Comparison of ENCODE assay signal across 16 cellular contexts in genomic region chr3:167749728-167750127, GRCh38. TPM values are rescaled to one million over a fixed set of nuclear protein-coding genes. Genes with fewer than 3 reads are reported as not detected.
DNase-seq lines count a peak whose midpoint lies in the region; ATAC-seq lines count a peak whose summit lies in the region.
"Had no signal": no experiment of that assay in that cellular context is flagged by ENCODE, and none has a peak within 500 bp of the region (broad histone marks: within the 10 kb centered on the region; RNA-seq: fewer than 3 reads in every experiment).

No MANE protein-coding gene starts in this region.

- peak overlapping the region; percentile 39 for H3K27ac Mint-ChIP-seq in activated naive CD8-positive, alpha-beta T cell treated with anti-CD3 and anti-CD28 coated beads for 36 hours
- H3K27ac Mint-ChIP-seq in activated naive CD8-positive, alpha-beta T cell treated with anti-CD3 and anti-CD28 coated beads, Interleukin-2, amount 50 U/mL, for 24 hours: no peak overlapping the region
- H3K27ac Mint-ChIP-seq in IgD-negative memory B cell: peak overlapping the region in 2 of 3 donors; percentile 65 to 71
- peak overlapping the region; percentile 18 to 37 for H3K27ac Mint-ChIP-seq in T-cell
- H3K27ac Mint-ChIP-seq in naive B cell: peak overlapping the region; percentile 84 to 98 (median 96)

- no peaks in the 10 kb centered on the region for H3K9me3 Mint-ChIP-seq in activated naive CD8-positive, alpha-beta T cell treated with anti-CD3 and anti-CD28 coated beads for 36 hours
- no peaks in the 10 kb centered on the region for H3K9me3 Mint-ChIP-seq in activated naive CD8-positive, alpha-beta T cell treated with anti-CD3 and anti-CD28 coated beads, Interleukin-2, amount 50 U/mL, for 24 hours
- no peaks in the 10 kb centered on the region for H3K9me3 Mint-ChIP-seq in IgD-negative memory B cell
- no peaks in the 10 kb centered on the region for H3K9me3 Mint-ChIP-seq in T-cell
- H3K9me3 Mint-ChIP-seq in naive B cell: peaks cover 0 to 6% (median 3%) of the 10 kb centered on the region in 7 donors

- no peaks in the 10 kb centered on the region for H3K27me3 Mint-ChIP-seq in activated naive CD8-positive, alpha-beta T cell treated with anti-CD3 and anti-CD28 coated beads for 36 hours
- H3K27me3 Mint-ChIP-seq in activated naive CD8-positive, alpha-beta T cell treated with anti-CD3 and anti-CD28 coated beads, Interleukin-2, amount 50 U/mL, for 24 hours: no peaks in the 10 kb centered on the region
- H3K27me3 Mint-ChIP-seq in IgD-negative memory B cell: no peaks in the 10 kb centered on the region
- no peaks in the 10 kb centered on the region for H3K27me3 Mint-ChIP-seq in T-cell
- H3K27me3 Mint-ChIP-seq in naive B cell: no peaks in the 10 kb centered on the region

- peaks cover 15% of the 10 kb centered on the region for H3K4me1 Mint-ChIP-seq in activated naive CD8-positive, alpha-beta T cell treated with anti-CD3 and anti-CD28 coated beads for 36 hours
- peaks cover 12% of the 10 kb centered on the region for H3K4me1 Mint-ChIP-seq in activated naive CD8-positive, alpha-beta T cell treated with anti-CD3 and anti-CD28 coated beads, Interleukin-2, amount 50 U/mL, for 24 hours
- H3K4me1 Mint-ChIP-seq in IgD-negative memory B cell (peaks cover 35 to 72% (median 64%) of the 10 kb centered on the region in 3 donors), T-cell (peaks cover 13 to 23% (median 16%) of the 10 kb centered on the region in 3 donors), naive B cell (peaks cover 58 to 84% (median 69%) of the 10 kb centered on the region in 3 donors)

- CTCF ChIA-PET in T-cell (lab: Charles Lee): no interaction called here

- no peak overlapping the region for H3K4me3 Mint-ChIP-seq in activated naive CD8-positive, alpha-beta T cell treated with anti-CD3 and anti-CD28 coated beads for 36 hours
- no peak overlapping the region for H3K4me3 Mint-ChIP-seq in activated naive CD8-positive, alpha-beta T cell treated with anti-CD3 and anti-CD28 coated beads, Interleukin-2, amount 50 U/mL, for 24 hours
- H3K4me3 Mint-ChIP-seq in IgD-negative memory B cell (peak overlapping the region in 1 of 4 donors; percentile 76), T-cell (no peak overlapping the region), naive B cell (peak overlapping the region in 5 of 8 donors; percentile 59 to 91 (median 77))

- ATAC-seq in activated naive CD8-positive, alpha-beta T cell treated with anti-CD3 and anti-CD28 coated beads, Interleukin-2, amount 50 U/mL, for 24 hours: no peak
- ATAC-seq in T-cell (replicated peaks in 1 of 4) (no peak), naive B cell (ENCODE audit: low read depth in 2 of 2) (no peak), HG03342 (IDR thresholded peaks at IDR 0.05; ENCODE audit: unreplicated experiment) (no peak)
- ATAC-seq in activated CD4-positive, CD25-positive, alpha-beta regulatory T cell treated with anti-CD3 and anti-CD28 coated beads, Interleukin-2, amount 50 U/mL, for 24 hours: no peak
- ATAC-seq: Right ventricle myocardium inferior had no signal

- in situ Hi-C loops in ACHN (cut with HindIII; ENCODE audit: low pct_ligation_motif_present, low pct_unique_long_range_greater_than_20kb, low sequenced_read_pairs): no loop called here

- POLR2A ChIA-PET in T-cell (lab: Charles Lee): interaction anchor here (0.6 to 1.1 kb wide), 2 partner anchors 16 to 56 kb away, joined by 3 read pairs; no protein-coding TSS in a partner anchor

- no peaks in the 10 kb centered on the region for H3K36me3 Mint-ChIP-seq in activated naive CD8-positive, alpha-beta T cell treated with anti-CD3 and anti-CD28 coated beads for 36 hours
- H3K36me3 Mint-ChIP-seq in activated naive CD8-positive, alpha-beta T cell treated with anti-CD3 and anti-CD28 coated beads, Interleukin-2, amount 50 U/mL, for 24 hours (ENCODE audit: low read depth): no peaks in the 10 kb centered on the region
- H3K36me3 Mint-ChIP-seq in IgD-negative memory B cell: peaks cover 4% of the 10 kb centered on the region
- H3K36me3 Mint-ChIP-seq in T-cell: no peaks in the 10 kb centered on the region
- H3K36me3 Mint-ChIP-seq in naive B cell: no peaks in the 10 kb centered on the region

- no peak for DNase-seq in activated naive CD8-positive, alpha-beta T cell treated with anti-CD3 and anti-CD28 coated beads for 36 hours
- DNase-seq in activated naive CD8-positive, alpha-beta T cell treated with anti-CD3 and anti-CD28 coated beads, Interleukin-2, amount 50 U/mL, for 24 hours: no peak
- no peak for DNase-seq in T-cell
- DNase-seq in naive B cell: no peak
- no peak for DNase-seq in ACHN
- DNase-seq: GF-D8, H7, IMR-90, NCI-H2029, NCI-H2171 treated with DMSO at 0.1 percent for 48 hours, NCI-H446 treated with DMSO at 0.1 percent for 48 hours, NCI-H748 treated with DMSO at 0.1 percent for 48 hours had no signal

RNA-seq across cellular contexts. Expression of gene SERPINI1, which starts 14.2 kb away (rescaled TPM):
- total RNA-seq in activated naive CD8-positive, alpha-beta T cell treated with anti-CD3 and anti-CD28 coated beads for 36 hours: 1 to 10 TPM; 1.1 to 1.2 TPM
- polyA plus RNA-seq in IgD-negative memory B cell: 19.1 TPM
- 1 to 10 TPM; 2.8 to 4.1 (median 3.0) TPM for total RNA-seq in T-cell
- polyA plus RNA-seq in naive B cell (ENCODE audit: low read depth in 6 of 6): 10 to 100 TPM; 35.3 to 61.8 (median 47.0) TPM

RNA-seq across cellular contexts. Expression of gene PDCD10, which starts 15.0 kb away (rescaled TPM):
- total RNA-seq in activated naive CD8-positive, alpha-beta T cell treated with anti-CD3 and anti-CD28 coated beads for 36 hours: 10 to 100 TPM; 78.7 to 88.7 TPM
- polyA plus RNA-seq in IgD-negative memory B cell (89.0 TPM), naive B cell (ENCODE audit: low read depth in 6 of 6) (100 to 1,000 TPM in 5 of 6 donors, 10 to 100 TPM in 1; 85.6 to 156 (median 114) TPM)
- 10 to 100 TPM; 40.2 to 46.7 (median 40.8) TPM for total RNA-seq in T-cell

Comparison
In these comparisons a context has a peak if more than half of its experiments do, and no peak if none do; other contexts are left out.
1. H3K4me3 Mint-ChIP-seq: peak in naive B cell (5 of 8); none in activated naive CD8-positive, alpha-beta T cell treated with anti-CD3 and anti-CD28 coated beads for 36 hours (single experiment), activated naive CD8-positive, alpha-beta T cell treated with anti-CD3 and anti-CD28 coated beads, Interleukin-2, amount 50 U/mL, for 24 hours (single experiment) and T-cell (0 of 3).